ENCODE assay signal across 1 cellular context in the genomic region with DNA sequence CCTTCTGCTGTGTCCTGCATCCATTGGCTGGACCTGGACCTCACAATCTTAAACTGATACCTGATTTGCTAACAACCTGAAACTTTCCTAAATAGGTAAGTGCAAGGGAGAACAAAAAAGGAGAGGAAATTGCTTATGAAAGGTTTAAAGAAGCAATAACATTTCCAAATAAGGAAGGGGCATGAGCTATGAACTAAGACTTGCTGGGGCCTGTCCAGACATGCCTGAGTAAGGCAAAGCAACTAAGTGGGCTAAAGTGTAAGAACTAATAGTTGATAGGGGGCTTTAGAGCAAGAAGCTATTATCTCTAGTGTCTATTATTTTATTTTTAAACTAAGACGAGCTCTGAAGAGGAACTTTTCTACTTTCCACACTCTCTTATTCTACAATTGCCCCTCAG.
TF ChIP-seq lines count a peak whose summit lies in the region.

No MANE protein-coding gene starts in this region.

TF ChIP-seq in IMR-90, 13 proteins besides CTCF, POLR2A, EP300 and RAD21:
- TF ChIP-seq BHLHE40 (IDR thresholded peaks at IDR 0.05; ENCODE audit: low read depth, low read length) = no peak
